ENCODE assay signal across 23 cellular contexts in the genomic region with DNA sequence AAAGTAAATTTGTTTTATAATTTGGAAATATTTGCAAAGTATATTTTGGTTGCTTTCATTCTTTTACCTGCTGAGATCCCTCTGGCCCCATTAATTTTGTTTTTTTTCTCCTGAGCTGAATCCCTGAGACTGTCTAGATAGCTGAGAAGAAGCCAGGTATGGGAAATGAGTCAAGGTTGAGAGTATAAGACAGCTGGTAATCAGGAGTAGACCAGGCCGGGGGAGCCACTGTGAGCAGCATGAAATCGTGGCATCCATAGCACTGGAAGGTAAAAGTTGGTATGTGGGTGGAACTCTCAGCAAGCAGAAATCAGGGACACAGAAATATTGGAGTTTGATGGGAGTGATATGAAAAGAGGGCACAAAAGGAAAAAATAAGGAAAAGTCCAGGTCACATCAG.
"Had no signal": no experiment of that assay in that cellular context is flagged by ENCODE, and none has a peak within 500 bp of the region (broad histone marks: within the 10 kb centered on the region; RNA-seq: fewer than 3 reads in every experiment).

No MANE protein-coding gene starts in this region.

- H3K4me3 Mint-ChIP-seq: activated CD4-positive, alpha-beta memory T cell treated with anti-CD3 and anti-CD28 coated beads, Interleukin-2, amount 10 ng/mL, durations not matched to agents 7 days and 5 days; activated naive CD4-positive, alpha-beta T cell treated with anti-CD3 and anti-CD28 coated beads, Interleukin-2, amount 10 ng/mL, durations not matched to agents 7 days and 5 days; activated naive CD8-positive, alpha-beta T cell treated with anti-CD3 and anti-CD28 coated beads, Interleukin-2, amount 50 U/mL, for 24 hours; brain; dendritic cell treated with granulocyte-macrophage colony-stimulating factor and Interleukin-4, amounts not matched to agents 40 ng/mL and 50 ng/mL, for 4 days; naive B cell; neural progenitor cell; stimulated activated memory B cell treated with anti-CD40 and anti-IgM and Interleukin-4, amounts not matched to agents 10 μg/mL and 1 μg/mL and 100 μg/mL, for 72 hours; T-cell; WTC11 had no signal

- H3K36me3 Mint-ChIP-seq: activated naive CD4-positive, alpha-beta T cell treated with anti-CD3 and anti-CD28 coated beads, Interleukin-2, amount 10 ng/mL, durations not matched to agents 7 days and 5 days; brain; naive B cell; neural progenitor cell; stimulated activated memory B cell treated with anti-CD40 and anti-IgM and Interleukin-4, amounts not matched to agents 10 μg/mL and 1 μg/mL and 100 μg/mL, for 72 hours; T-cell had no signal

- ATAC-seq: activated naive CD8-positive, alpha-beta T cell treated with anti-CD3 and anti-CD28 coated beads, Interleukin-2, amount 50 U/mL, for 24 hours; gastroesophageal sphincter; stimulated activated memory B cell treated with anti-CD40 and anti-IgM and Interleukin-4, amounts not matched to agents 10 μg/mL and 1 μg/mL and 100 μg/mL, for 72 hours; T-cell; WTC11 had no signal

- H3K4me1 ChIP-seq: gastroesophageal sphincter, neural progenitor cell, prostate gland had no signal

- H3K4me2 ChIP-seq: neural progenitor cell, smooth muscle cell had no signal

- H3K9ac ChIP-seq: neural progenitor cell had no signal

- H3K27ac Mint-ChIP-seq: activated CD4-positive, alpha-beta memory T cell treated with anti-CD3 and anti-CD28 coated beads, Interleukin-2, amount 10 ng/mL, durations not matched to agents 7 days and 5 days; activated naive CD4-positive, alpha-beta T cell treated with anti-CD3 and anti-CD28 coated beads, Interleukin-2, amount 10 ng/mL, durations not matched to agents 7 days and 5 days; activated naive CD8-positive, alpha-beta T cell treated with anti-CD3 and anti-CD28 coated beads, Interleukin-2, amount 50 U/mL, for 24 hours; brain; dendritic cell treated with granulocyte-macrophage colony-stimulating factor and Interleukin-4, amounts not matched to agents 40 ng/mL and 50 ng/mL, for 4 days; naive B cell; neural progenitor cell; stimulated activated memory B cell treated with anti-CD40 and anti-IgM and Interleukin-4, amounts not matched to agents 10 μg/mL and 1 μg/mL and 100 μg/mL, for 72 hours; T-cell; WTC11 had no signal

- H3K9me3 Mint-ChIP-seq: activated CD4-positive, alpha-beta memory T cell treated with anti-CD3 and anti-CD28 coated beads, Interleukin-2, amount 10 ng/mL, durations not matched to agents 7 days and 5 days; activated naive CD4-positive, alpha-beta T cell treated with anti-CD3 and anti-CD28 coated beads, Interleukin-2, amount 10 ng/mL, durations not matched to agents 7 days and 5 days; activated naive CD8-positive, alpha-beta T cell treated with anti-CD3 and anti-CD28 coated beads, Interleukin-2, amount 50 U/mL, for 24 hours; brain; dendritic cell treated with granulocyte-macrophage colony-stimulating factor and Interleukin-4, amounts not matched to agents 40 ng/mL and 50 ng/mL, for 4 days; neural progenitor cell; stimulated activated memory B cell treated with anti-CD40 and anti-IgM and Interleukin-4, amounts not matched to agents 10 μg/mL and 1 μg/mL and 100 μg/mL, for 72 hours; T-cell; WTC11 had no signal

- H3K9me3 ChIP-seq: gastroesophageal sphincter, heart left ventricle, left ventricle myocardium inferior, prostate gland, thoracic aorta had no signal

- H3K4me1 Mint-ChIP-seq: activated CD4-positive, alpha-beta memory T cell treated with anti-CD3 and anti-CD28 coated beads, Interleukin-2, amount 10 ng/mL, durations not matched to agents 7 days and 5 days; activated naive CD4-positive, alpha-beta T cell treated with anti-CD3 and anti-CD28 coated beads, Interleukin-2, amount 10 ng/mL, durations not matched to agents 7 days and 5 days; activated naive CD8-positive, alpha-beta T cell treated with anti-CD3 and anti-CD28 coated beads, Interleukin-2, amount 50 U/mL, for 24 hours; brain; naive B cell; neural progenitor cell; stimulated activated memory B cell treated with anti-CD40 and anti-IgM and Interleukin-4, amounts not matched to agents 10 μg/mL and 1 μg/mL and 100 μg/mL, for 72 hours; T-cell; WTC11 had no signal

- H3K27me3 ChIP-seq: gastroesophageal sphincter, heart left ventricle, neural progenitor cell had no signal

- DNase-seq: activated CD4-positive, alpha-beta memory T cell treated with anti-CD3 and anti-CD28 coated beads, Interleukin-2, amount 10 ng/mL, durations not matched to agents 7 days and 5 days; activated CD4-positive, alpha-beta T cell treated with anti-CD3 and anti-CD28 coated beads for 4 hours; activated naive CD4-positive, alpha-beta T cell treated with anti-CD3 and anti-CD28 coated beads, Interleukin-2, amount 10 ng/mL, durations not matched to agents 7 days and 5 days; activated naive CD8-positive, alpha-beta T cell treated with anti-CD3 and anti-CD28 coated beads, Interleukin-2, amount 50 U/mL, for 24 hours; activated T-cell treated with anti-CD3 and anti-CD28 coated beads, Interleukin-2, amount 50 U/mL, for 1 hour; anterior cingulate cortex; cerebellar nuclear complex; effector CD8-positive, alpha-beta T cell; heart left ventricle; left ventricle myocardium inferior; naive B cell; right cardiac atrium; stimulated activated CD4-positive, alpha-beta T cell treated with anti-CD3 and anti-CD28 coated beads, Interleukin-4, amount 100 ng/mL, for 4 hours; T-cell had no signal

- H2AFZ ChIP-seq: neural progenitor cell had no signal

- H3K27ac ChIP-seq: gastroesophageal sphincter, heart left ventricle, left ventricle myocardium inferior, neural progenitor cell, prostate gland, thoracic aorta had no signal

- H3K4me3 ChIP-seq: gastroesophageal sphincter, heart left ventricle, left ventricle myocardium inferior, neural progenitor cell, prostate gland, smooth muscle cell, thoracic aorta had no signal

- H3K36me3 ChIP-seq: gastroesophageal sphincter, heart left ventricle, left ventricle myocardium inferior, neural progenitor cell, prostate gland, thoracic aorta had no signal
